In genomic region chr16:85055503-85056210, GRCh38 we compare ENCODE assay signal across 1 cellular context.
TF ChIP-seq lines count a peak whose summit lies in the region.

No MANE protein-coding gene starts in this region.

TF ChIP-seq in endothelial cell of umbilical vein, 7 proteins besides CTCF, POLR2A, EP300 and RAD21:
- TF ChIP-seq FOS (IDR thresholded peaks at IDR 0.05; ENCODE audit: borderline replicate concordance, insufficient read depth, low read length) (no peak), MYC (IDR thresholded peaks at IDR 0.05; ENCODE audit: low read depth, low read length) (no peak), JUN (IDR thresholded peaks at IDR 0.05; ENCODE audit: borderline replicate concordance, insufficient read depth, insufficient read length, low read depth) (no peak), POLR2AphosphoS5 (IDR thresholded peaks at IDR 0.05; ENCODE audit: insufficient read depth, low read depth, low read length) (no peak), GATA2 (IDR thresholded peaks at IDR 0.05; ENCODE audit: insufficient read depth, insufficient read length, low read depth, low read length) (peak; percentile 76), EZH2 (IDR thresholded peaks at IDR 0.05; ENCODE audit: borderline replicate concordance, low read depth, low read length, severe bottlenecking) (no peak), MAX (IDR thresholded peaks at IDR 0.05; ENCODE audit: insufficient read depth, insufficient read length) (no peak)
